1 cellular context compared by ENCODE assay signal in the genomic region with DNA sequence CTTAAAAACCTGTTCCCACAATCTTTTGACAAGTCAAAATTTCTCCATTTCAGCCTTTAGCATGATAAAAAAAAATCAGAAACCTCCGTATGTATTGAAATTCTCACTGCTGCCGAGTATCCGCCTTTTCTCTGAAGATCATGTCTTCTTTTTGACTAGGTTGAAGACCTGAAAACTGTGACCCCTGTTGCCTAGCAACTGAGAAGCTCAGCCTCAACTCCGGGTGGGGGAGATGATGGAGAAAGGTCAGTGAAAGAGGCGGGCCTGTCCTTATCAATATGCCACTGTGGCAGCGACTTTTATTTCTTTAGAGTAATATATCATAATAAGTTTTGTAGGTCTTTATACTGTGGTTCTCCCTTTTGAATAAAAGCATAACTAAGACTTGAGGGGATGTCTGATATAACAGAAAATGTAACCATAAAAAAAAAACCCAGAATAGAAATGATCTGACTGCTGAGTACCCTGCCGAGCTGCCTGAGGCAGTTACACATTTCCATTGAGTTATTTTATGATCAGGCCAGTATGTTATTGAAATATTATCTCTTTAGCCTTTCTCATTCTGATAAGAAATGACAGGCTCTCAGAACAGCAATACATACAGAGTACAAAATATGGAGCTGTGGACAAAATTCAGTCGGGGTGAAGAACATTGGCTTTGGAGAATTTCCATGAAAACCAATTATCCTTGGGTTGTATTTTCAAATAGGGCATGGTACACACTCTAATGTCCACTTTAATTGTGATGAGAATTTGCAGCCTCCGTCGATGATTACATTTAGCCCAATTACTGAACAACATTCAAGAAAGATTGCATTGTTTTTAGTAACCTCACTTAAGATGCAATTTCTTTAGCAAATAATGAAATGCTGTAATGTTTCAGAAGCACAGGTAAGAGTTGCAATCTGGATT.
TF ChIP-seq lines count a peak whose summit lies in the region.

No MANE protein-coding gene starts in this region.

TF ChIP-seq in WTC11, 78 proteins besides CTCF, POLR2A, EP300 and RAD21 (continued from another document):
- no peak for TF ChIP-seq GTF2I (CRISPR knock-in tag; conservative IDR thresholded peaks at IDR 0.05)
- no peak for TF ChIP-seq NFATC4 (CRISPR knock-in tag; IDR thresholded peaks at IDR 0.05)
- TF ChIP-seq MYBL2 (CRISPR knock-in tag; IDR thresholded peaks at IDR 0.05), result no peak
- no peak for TF ChIP-seq EMX1 (CRISPR knock-in tag; IDR thresholded peaks at IDR 0.05)
- TF ChIP-seq, protein P1, sequence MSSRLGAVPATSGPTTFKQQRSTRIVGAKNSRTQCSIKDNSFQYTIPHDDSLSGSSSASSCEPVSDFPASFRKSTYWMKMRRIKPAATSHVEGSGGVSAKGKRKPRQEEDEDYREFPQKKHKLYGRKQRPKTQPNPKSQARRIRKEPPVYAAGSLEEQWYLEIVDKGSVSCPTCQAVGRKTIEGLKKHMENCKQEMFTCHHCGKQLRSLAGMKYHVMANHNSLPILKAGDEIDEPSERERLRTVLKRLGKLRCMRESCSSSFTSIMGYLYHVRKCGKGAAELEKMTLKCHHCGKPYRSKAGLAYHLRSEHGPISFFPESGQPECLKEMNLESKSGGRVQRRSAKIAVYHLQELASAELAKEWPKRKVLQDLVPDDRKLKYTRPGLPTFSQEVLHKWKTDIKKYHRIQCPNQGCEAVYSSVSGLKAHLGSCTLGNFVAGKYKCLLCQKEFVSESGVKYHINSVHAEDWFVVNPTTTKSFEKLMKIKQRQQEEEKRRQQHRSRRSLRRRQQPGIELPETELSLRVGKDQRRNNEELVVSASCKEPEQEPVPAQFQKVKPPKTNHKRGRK (CRISPR knock-in tag; IDR thresholded peaks at IDR 0.05; ENCODE audit: borderline replicate concordance), result no peak
